In the genomic region with DNA sequence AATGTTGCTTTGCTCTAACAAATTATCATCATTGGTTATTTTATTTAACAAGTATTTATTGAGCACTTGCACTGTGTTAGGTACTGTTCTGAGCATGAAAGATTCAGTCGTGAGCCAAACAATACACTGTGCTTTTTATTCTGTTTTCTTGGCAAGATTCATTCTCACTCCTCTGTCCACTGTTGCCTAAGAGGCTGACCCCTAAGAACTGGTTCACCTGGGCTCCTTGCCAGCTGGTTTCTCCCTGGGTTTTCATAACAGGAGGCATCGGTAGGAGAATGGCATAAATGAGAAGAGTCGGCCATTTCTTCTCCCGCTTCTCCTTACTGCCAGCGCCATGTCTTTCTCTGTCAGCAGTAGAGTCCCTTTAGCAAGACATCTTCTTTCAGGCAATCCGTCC, we compare ENCODE assay signal across 24 cellular contexts.
A peak's percentile ranks its signal among the peaks of the same experiment; 100 is the strongest.
DNase-seq lines count a peak whose midpoint lies in the region; ATAC-seq and TF ChIP-seq lines count a peak whose summit lies in the region.
"Had no signal": no experiment of that assay in that cellular context is flagged by ENCODE, and none has a peak within 500 bp of the region (broad histone marks: within the 10 kb centered on the region; RNA-seq: fewer than 3 reads in every experiment).

No MANE protein-coding gene starts in this region.

- no peak overlapping the region for H3K27ac ChIP-seq in tibial artery
- no peak overlapping the region for H3K27ac ChIP-seq in effector memory CD4-positive, alpha-beta T cell (ENCODE audit: insufficient read depth, low read length, poor library complexity, severe bottlenecking)
- H3K27ac ChIP-seq: A549, C4-2B, GM23248, PC-9 had no signal

- H3K27me3 ChIP-seq in tibial artery: no peaks in the 10 kb centered on the region
- no peaks in the 10 kb centered on the region for H3K27me3 ChIP-seq in effector memory CD4-positive, alpha-beta T cell (replicated peaks; ENCODE audit: control insufficient read depth, insufficient read depth, low read length, poor library complexity, severe bottlenecking)
- H3K27me3 ChIP-seq: MG63 had no signal

- intact Hi-C loops in tibial artery (cut with DNase I; ENCODE audit: low total_unique reads): no loop called here

- H3K9me3 ChIP-seq in tibial artery: no peaks in the 10 kb centered on the region
- H3K9me3 ChIP-seq in effector memory CD4-positive, alpha-beta T cell (ENCODE audit: control insufficient read depth, low read length): no peaks in the 10 kb centered on the region
- H3K9me3 ChIP-seq: A549, MG63 had no signal

- no peak for TF ChIP-seq CTCF in choroid plexus epithelial cell (conservative IDR thresholded peaks at IDR 0.05; ENCODE audit: low read depth, low read length)
- no peak for TF ChIP-seq CTCF in tibial artery (IDR thresholded peaks at IDR 0.05)

- H3K4me1 ChIP-seq in tibial artery: peaks cover 0 to 24% (median 1%) of the 10 kb centered on the region in 4 donors
- no peaks in the 10 kb centered on the region for H3K4me1 ChIP-seq in effector memory CD4-positive, alpha-beta T cell (ENCODE audit: control insufficient read depth, insufficient read depth, low read length, poor library complexity, severe bottlenecking)

- peak; percentile 15 for DNase-seq in LHCN-M2 (ENCODE audit: low read depth)
- peak; percentile 49 for DNase-seq in choroid plexus epithelial cell (ENCODE audit: low read depth)
- peak; percentile 67 for DNase-seq in left lobe of liver (ENCODE audit: low spot score)
- DNase-seq in tibial artery: peak; percentile 31 to 69
- no peak for DNase-seq in effector memory CD4-positive, alpha-beta T cell
- DNase-seq in stimulated activated CD4-positive, alpha-beta T cell treated with anti-CD3 and anti-CD28 coated beads, Interleukin-15, amount 100 ng/mL, for 24 hours: no peak
- DNase-seq: CD8-positive, alpha-beta T cell; DMS 273 treated with DMSO at 0.1 percent for 48 hours; DMS79 treated with DMSO at 0.1 percent for 48 hours; GF-D8; GM23248; H9; Karpas-422; MG63; NCI-H2029; NCI-H446; NCI-H526; NCI-H82; NK-92 treated with Interleukin-12 subunit alpha and Interleukin-12 subunit beta, amount 100 ng/mL, for 24 hours; PC-9; Right ventricle myocardium superior had no signal

- no peak overlapping the region for H3K4me3 ChIP-seq in choroid plexus epithelial cell (ENCODE audit: low read depth, low read length)
- H3K4me3 ChIP-seq in tibial artery: no peak overlapping the region
- no peak overlapping the region for H3K4me3 ChIP-seq in effector memory CD4-positive, alpha-beta T cell (ENCODE audit: insufficient read depth, low read depth, low read length, poor library complexity, severe bottlenecking)
- H3K4me3 ChIP-seq: A549, GM23248, MG63, PC-9 had no signal

- H3K36me3 ChIP-seq in tibial artery: no peaks in the 10 kb centered on the region
- H3K36me3 ChIP-seq in effector memory CD4-positive, alpha-beta T cell (ENCODE audit: control insufficient read depth, insufficient read depth, low read length): no peaks in the 10 kb centered on the region
- H3K36me3 ChIP-seq: MG63 had no signal

- ATAC-seq in left lobe of liver: peak; percentile 71
- no peak for ATAC-seq in GM18498 (IDR thresholded peaks at IDR 0.05; ENCODE audit: unreplicated experiment)
- ATAC-seq: A549; CD8-positive, alpha-beta T cell had no signal

Comparison
In these comparisons a context has a peak if more than half of its experiments do, and no peak if none do; other contexts are left out.
1. DNase-seq: peak in LHCN-M2 (single experiment), choroid plexus epithelial cell (single experiment), left lobe of liver (single experiment) and tibial artery (2 of 2); none in effector memory CD4-positive, alpha-beta T cell (0 of 3) and stimulated activated CD4-positive, alpha-beta T cell treated with anti-CD3 and anti-CD28 coated beads, Interleukin-15, amount 100 ng/mL, for 24 hours (single experiment).